ENCODE assay signal across 16 cellular contexts in genomic region chr9:121317737-121318630, GRCh38. TPM values are rescaled to one million over a fixed set of nuclear protein-coding genes. Genes with fewer than 3 reads are reported as not detected.
A peak's percentile ranks its signal among the peaks of the same experiment; 100 is the strongest.
DNase-seq lines count a peak whose midpoint lies in the region; ATAC-seq and TF ChIP-seq lines count a peak whose summit lies in the region.
"Had no signal": no experiment of that assay in that cellular context is flagged by ENCODE, and none has a peak within 500 bp of the region (broad histone marks: within the 10 kb centered on the region; RNA-seq: fewer than 3 reads in every experiment).

No MANE protein-coding gene starts in this region.

- no peaks in the 10 kb centered on the region for H3K9me3 ChIP-seq in esophagus muscularis mucosa
- no peaks in the 10 kb centered on the region for H3K9me3 ChIP-seq in subcutaneous abdominal adipose tissue (ENCODE audit: control insufficient read depth in 5 of 5, low read length in 5 of 5)

- peak overlapping the region in 2 of 5 donors; percentile 24 to 44 for H3K9ac ChIP-seq in subcutaneous abdominal adipose tissue (ENCODE audit: low read length in 5 of 5)

- WGBS in esophagus muscularis mucosa = 47% methylated on average over 6 of the region's 6 CpGs

- H3K4me3 ChIP-seq in esophagus muscularis mucosa = no peak overlapping the region
- no peak overlapping the region for H3K4me3 ChIP-seq in subcutaneous abdominal adipose tissue (ENCODE audit: low read depth in 1 of 5, low read length in 5 of 5)
- H3K4me3 ChIP-seq: hepatocyte, skin epidermis had no signal

- no peak for TF ChIP-seq POLR2A in esophagus muscularis mucosa (IDR thresholded peaks at IDR 0.05; ENCODE audit: low read depth)

- H3K36me3 ChIP-seq in esophagus muscularis mucosa (peaks cover 70 to 100% (median 95%) of the 10 kb centered on the region in 4 donors), subcutaneous abdominal adipose tissue (ENCODE audit: control insufficient read depth in 5 of 5, insufficient read depth in 5 of 5, low read length in 5 of 5) (peaks cover 19 to 95% (median 83%) of the 10 kb centered on the region in 5 donors)

- no peak for ATAC-seq in HG03045 (IDR thresholded peaks at IDR 0.05; ENCODE audit: unreplicated experiment)
- ATAC-seq: activated naive CD4-positive, alpha-beta T cell treated with anti-CD3 and anti-CD28 coated beads, Interleukin-2, amount 50 U/mL, for 72 hours had no signal

- intact Hi-C loops in esophagus muscularis mucosa (cut with DNase I) = loop anchor here (2.0 kb wide), 1 partner anchor 39 kb away; no protein-coding TSS in a partner anchor

- no peaks in the 10 kb centered on the region for H3K27me3 ChIP-seq in esophagus muscularis mucosa
- no peaks in the 10 kb centered on the region for H3K27me3 ChIP-seq in subcutaneous abdominal adipose tissue (ENCODE audit: control insufficient read depth in 5 of 5, insufficient read depth in 4 of 5, low read length in 5 of 5)
- H3K27me3 ChIP-seq: hepatocyte had no signal

- no peak for TF ChIP-seq EP300 in esophagus muscularis mucosa (IDR thresholded peaks at IDR 0.05)

- TF ChIP-seq CTCF in esophagus muscularis mucosa (IDR thresholded peaks at IDR 0.05) = no peak

- DNase-seq in RPMI7951 (ENCODE audit: low read depth) (peak; percentile 16), esophagus muscularis mucosa (ENCODE audit: extremely low spot score) (no peak), midbrain (lab: John Stamatoyannopoulos, UW) (peak; percentile 37), cortex of kidney (lab: John Stamatoyannopoulos, UW) (no peak), GM19238 (ENCODE audit: insufficient read length, low spot score) (no peak), Kasumi-1 (lab: John Stamatoyannopoulos, UW) (no peak)
- DNase-seq: activated CD8-positive, alpha-beta memory T cell treated with anti-CD3 and anti-CD28 coated beads for 24 hours; MM.1S; T-helper 9 cell had no signal

- peak overlapping the region; percentile 87 to 99 (median 92) for H3K27ac ChIP-seq in esophagus muscularis mucosa (replicated peaks in 1 of 4)
- peak overlapping the region; percentile 86 for H3K27ac ChIP-seq in subcutaneous abdominal adipose tissue (ENCODE audit: low read depth, low read length)
- H3K27ac ChIP-seq: C4-2B, hepatocyte, HL-60 had no signal

- peaks cover 78 to 100% (median 96%) of the 10 kb centered on the region in 4 donors for H3K4me1 ChIP-seq in esophagus muscularis mucosa
- peaks cover 11 to 86% (median 73%) of the 10 kb centered on the region in 5 donors for H3K4me1 ChIP-seq in subcutaneous abdominal adipose tissue (ENCODE audit: control insufficient read depth in 5 of 5, insufficient read depth in 5 of 5, low read length in 5 of 5)

RNA-seq across cellular contexts. Expression of gene GSN, which starts 50.0 kb away (rescaled TPM):
- total RNA-seq in RPMI7951 (2014; rRNA removed; shearing (Covaris generic)) = 229 and 317 TPM in 2 replicates
- total RNA-seq in esophagus muscularis mucosa = 1,000 to 10,000 TPM; 2,509 to 3,811 (median 3,170) TPM

RNA-seq across cellular contexts. Expression of gene STOM, which starts 52.1 kb away (rescaled TPM):
- 43.7 and 45.1 TPM in 2 replicates for total RNA-seq in RPMI7951 (2014; rRNA removed; shearing (Covaris generic))
- total RNA-seq in esophagus muscularis mucosa = 100 to 1,000 TPM; 250 to 554 (median 444) TPM

Comparison
In these comparisons a context has a peak if more than half of its experiments do, and no peak if none do; other contexts are left out.
1. DNase-seq: peak in RPMI7951 (single experiment) and midbrain (single experiment); none in esophagus muscularis mucosa (single experiment), cortex of kidney (single experiment), GM19238 (single experiment) and Kasumi-1 (0 of 2).